2 cellular contexts compared by ENCODE assay signal in genomic region chr18:9653390-9653789, GRCh38.
A peak's percentile ranks its signal among the peaks of the same experiment; 100 is the strongest.
TF ChIP-seq lines count a peak whose summit lies in the region.

No MANE protein-coding gene starts in this region.

TF ChIP-seq in HepG2, 621 proteins besides CTCF, POLR2A, EP300 and RAD21:
- no peak for TF ChIP-seq TFDP2 (CRISPR knock-in tag; IDR thresholded peaks at IDR 0.05)
- 0 out of 2 replicates have a peak, but pooled peaks have one; percentile 31 for TF ChIP-seq MAX (IDR thresholded peaks at IDR 0.05)
- TF ChIP-seq SALL1 (CRISPR knock-in tag; IDR thresholded peaks at IDR 0.05), result 0 out of 2 replicates have a peak, but pooled peaks have one; percentile 27
- no peak for TF ChIP-seq ZNF263 (CRISPR knock-in tag; IDR thresholded peaks at IDR 0.05)
- TF ChIP-seq TERF1 (CRISPR knock-in tag; IDR thresholded peaks at IDR 0.05), result no peak
- no peak for TF ChIP-seq FOXP1 (IDR thresholded peaks at IDR 0.05)
- TF ChIP-seq FOXP1 (CRISPR knock-in tag; IDR thresholded peaks at IDR 0.05), result 0 out of 2 replicates have a peak, but pooled peaks have one; percentile 7
- 0 out of 2 replicates have a peak, but pooled peaks have one; percentile 17 for TF ChIP-seq HMG20A (CRISPR knock-in tag; IDR thresholded peaks at IDR 0.05; ENCODE audit: borderline replicate concordance)
- TF ChIP-seq, protein P1, sequence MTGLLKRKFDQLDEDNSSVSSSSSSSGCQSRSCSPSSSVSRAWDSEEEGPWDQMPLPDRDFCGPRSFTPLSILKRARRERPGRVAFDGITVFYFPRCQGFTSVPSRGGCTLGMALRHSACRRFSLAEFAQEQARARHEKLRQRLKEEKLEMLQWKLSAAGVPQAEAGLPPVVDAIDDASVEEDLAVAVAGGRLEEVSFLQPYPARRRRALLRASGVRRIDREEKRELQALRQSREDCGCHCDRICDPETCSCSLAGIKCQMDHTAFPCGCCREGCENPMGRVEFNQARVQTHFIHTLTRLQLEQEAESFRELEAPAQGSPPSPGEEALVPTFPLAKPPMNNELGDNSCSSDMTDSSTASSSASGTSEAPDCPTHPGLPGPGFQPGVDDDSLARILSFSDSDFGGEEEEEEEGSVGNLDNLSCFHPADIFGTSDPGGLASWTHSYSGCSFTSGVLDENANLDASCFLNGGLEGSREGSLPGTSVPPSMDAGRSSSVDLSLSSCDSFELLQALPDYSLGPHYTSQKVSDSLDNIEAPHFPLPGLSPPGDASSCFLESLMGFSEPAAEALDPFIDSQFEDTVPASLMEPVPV (CRISPR knock-in tag; IDR thresholded peaks at IDR 0.05), result no peak
- peak; percentile 90 for TF ChIP-seq LCORL (IDR thresholded peaks at IDR 0.05)
- TF ChIP-seq LCORL (CRISPR knock-in tag; IDR thresholded peaks at IDR 0.05), result no peak
- TF ChIP-seq FIP1L1 (IDR thresholded peaks at IDR 0.05; ENCODE audit: borderline replicate concordance, insufficient read depth, low read depth, low read length), result no peak
- TF ChIP-seq SOX5 (CRISPR knock-in tag; IDR thresholded peaks at IDR 0.05; ENCODE audit: borderline replicate concordance), result 0 out of 2 replicates have a peak, but pooled peaks have one; percentile 23
- TF ChIP-seq, protein P2, sequence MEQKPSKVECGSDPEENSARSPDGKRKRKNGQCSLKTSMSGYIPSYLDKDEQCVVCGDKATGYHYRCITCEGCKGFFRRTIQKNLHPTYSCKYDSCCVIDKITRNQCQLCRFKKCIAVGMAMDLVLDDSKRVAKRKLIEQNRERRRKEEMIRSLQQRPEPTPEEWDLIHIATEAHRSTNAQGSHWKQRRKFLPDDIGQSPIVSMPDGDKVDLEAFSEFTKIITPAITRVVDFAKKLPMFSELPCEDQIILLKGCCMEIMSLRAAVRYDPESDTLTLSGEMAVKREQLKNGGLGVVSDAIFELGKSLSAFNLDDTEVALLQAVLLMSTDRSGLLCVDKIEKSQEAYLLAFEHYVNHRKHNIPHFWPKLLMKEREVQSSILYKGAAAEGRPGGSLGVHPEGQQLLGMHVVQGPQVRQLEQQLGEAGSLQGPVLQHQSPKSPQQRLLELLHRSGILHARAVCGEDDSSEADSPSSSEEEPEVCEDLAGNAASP (CRISPR knock-in tag; IDR thresholded peaks at IDR 0.05; ENCODE audit: borderline replicate concordance), result peak; percentile 61; the same call in 1 of the 2 replicates
- 0 out of 2 replicates have a peak, but pooled peaks have one; percentile 7 for TF ChIP-seq RARA (CRISPR knock-in tag; IDR thresholded peaks at IDR 0.05)
- peak; percentile 64 for TF ChIP-seq RXRA (CRISPR knock-in tag; IDR thresholded peaks at IDR 0.05)
- no peak for TF ChIP-seq SSRP1 (CRISPR knock-in tag; IDR thresholded peaks at IDR 0.05)
- TF ChIP-seq, protein P3, sequence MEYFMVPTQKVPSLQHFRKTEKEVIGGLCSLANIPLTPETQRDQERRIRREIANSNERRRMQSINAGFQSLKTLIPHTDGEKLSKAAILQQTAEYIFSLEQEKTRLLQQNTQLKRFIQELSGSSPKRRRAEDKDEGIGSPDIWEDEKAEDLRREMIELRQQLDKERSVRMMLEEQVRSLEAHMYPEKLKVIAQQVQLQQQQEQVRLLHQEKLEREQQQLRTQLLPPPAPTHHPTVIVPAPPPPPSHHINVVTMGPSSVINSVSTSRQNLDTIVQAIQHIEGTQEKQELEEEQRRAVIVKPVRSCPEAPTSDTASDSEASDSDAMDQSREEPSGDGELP (IDR thresholded peaks at IDR 0.05; ENCODE audit: borderline replicate concordance, low read depth), result peak; percentile 61; the same call in 1 of the 2 replicates
- no peak for TF ChIP-seq FOXA1 (IDR thresholded peaks at IDR 0.05)
- TF ChIP-seq FOXA1 (CRISPR knock-in tag; IDR thresholded peaks at IDR 0.05), result 0 out of 2 replicates have a peak, but pooled peaks have one; percentile 41
- TF ChIP-seq FOXA3 (CRISPR knock-in tag; IDR thresholded peaks at IDR 0.05), result peak; percentile 47
- peak; percentile 14; the same call in 1 of the 2 replicates for TF ChIP-seq FOXO1 (CRISPR knock-in tag; IDR thresholded peaks at IDR 0.05)

TF ChIP-seq in GM12891, 5 proteins besides CTCF, POLR2A, EP300 and RAD21:
- TF ChIP-seq SPI1 (IDR thresholded peaks at IDR 0.05; ENCODE audit: low read depth, low read length) (no peak), TAF1 (IDR thresholded peaks at IDR 0.05; ENCODE audit: low read depth, low read length) (no peak), POLR2AphosphoS5 (IDR thresholded peaks at IDR 0.05; ENCODE audit: low read depth, low read length) (no peak), PAX5 (IDR thresholded peaks at IDR 0.05; ENCODE audit: insufficient read depth, low read length, severe bottlenecking) (no peak), POU2F2 (IDR thresholded peaks at IDR 0.05; ENCODE audit: low read depth, low read length) (no peak)
